8 cellular contexts compared by ENCODE assay signal in genomic region chr10:5284311-5285057, GRCh38.
DNase-seq lines count a peak whose midpoint lies in the region; ATAC-seq and TF ChIP-seq lines count a peak whose summit lies in the region.

No MANE protein-coding gene starts in this region.

- no peak for TF ChIP-seq POLR2A in spleen (IDR thresholded peaks at IDR 0.05)

- H3K36me3 Mint-ChIP-seq in chondrocyte (ENCODE audit: low read depth) = no peaks in the 10 kb centered on the region

- peak overlapping the region in 5 of 8 donors; percentile 6 to 74 (median 50) for H3K27ac ChIP-seq in spleen

- H3K4me3 ChIP-seq in spleen = no peak overlapping the region

- H3K9me3 ChIP-seq in spleen = peaks cover 0 to 3% (median 0%) of the 10 kb centered on the region in 8 donors

- no peak for TF ChIP-seq CTCF in chondrocyte (IDR thresholded peaks at IDR 0.05)
- TF ChIP-seq CTCF in spleen (IDR thresholded peaks at IDR 0.05 in 8 of 11, conservative IDR thresholded peaks at IDR 0.05 in 3 of 11) = no peak

- 30 to 40% (median 34%) methylated on average over 9 of the region's 9 CpGs for WGBS in spleen, 5 donors

- H3K4me1 ChIP-seq in spleen = peaks cover 0 to 18% (median 4%) of the 10 kb centered on the region in 6 donors

- DNase-seq in AG08396 (ENCODE audit: low spot score) (peak; percentile 27), MV-4-11 (lab: John Stamatoyannopoulos, UW) (peak; percentile 96), chondrocyte (ENCODE audit: low spot score) (no peak), spleen (no peak), DMS79 (lab: John Stamatoyannopoulos, UW) (no peak), dedifferentiated amniotic fluid mesenchymal stem cell (ENCODE audit: extremely low spot score) (no peak), D341Med (ENCODE audit: low spot score) (no peak)

- ATAC-seq in GM19351 (IDR thresholded peaks at IDR 0.05; ENCODE audit: unreplicated experiment) = peak; percentile 69

- no peak overlapping the region for H3K4me3 Mint-ChIP-seq in chondrocyte (ENCODE audit: unreplicated experiment)

- H3K4me1 Mint-ChIP-seq in chondrocyte (ENCODE audit: low read depth) = peaks cover 6% of the 10 kb centered on the region

- H3K36me3 ChIP-seq in spleen = no peaks in the 10 kb centered on the region

- peaks cover 16% of the 10 kb centered on the region for H3K27me3 Mint-ChIP-seq in chondrocyte (ENCODE audit: low read depth)

- H3K9me3 Mint-ChIP-seq in chondrocyte (ENCODE audit: low read depth) = no peaks in the 10 kb centered on the region

- peak overlapping the region; percentile 4 for H3K27ac Mint-ChIP-seq in chondrocyte (ENCODE audit: unreplicated experiment)

- peaks cover 0 to 13% (median 0%) of the 10 kb centered on the region in 7 donors for H3K27me3 ChIP-seq in spleen (replicated peaks in 1 of 7)

- intact Hi-C loops in spleen (cut with DNase I; ENCODE audit: low total_unique reads) = no loop called here

Comparison
In these comparisons a context has a peak if more than half of its experiments do, and no peak if none do; other contexts are left out.
1. DNase-seq: peak in AG08396 (single experiment) and MV-4-11 (single experiment); none in chondrocyte (single experiment), spleen (single experiment), DMS79 (single experiment), dedifferentiated amniotic fluid mesenchymal stem cell (single experiment) and D341Med (single experiment).